ENCODE assay signal across 1 cellular context in the genomic region with DNA sequence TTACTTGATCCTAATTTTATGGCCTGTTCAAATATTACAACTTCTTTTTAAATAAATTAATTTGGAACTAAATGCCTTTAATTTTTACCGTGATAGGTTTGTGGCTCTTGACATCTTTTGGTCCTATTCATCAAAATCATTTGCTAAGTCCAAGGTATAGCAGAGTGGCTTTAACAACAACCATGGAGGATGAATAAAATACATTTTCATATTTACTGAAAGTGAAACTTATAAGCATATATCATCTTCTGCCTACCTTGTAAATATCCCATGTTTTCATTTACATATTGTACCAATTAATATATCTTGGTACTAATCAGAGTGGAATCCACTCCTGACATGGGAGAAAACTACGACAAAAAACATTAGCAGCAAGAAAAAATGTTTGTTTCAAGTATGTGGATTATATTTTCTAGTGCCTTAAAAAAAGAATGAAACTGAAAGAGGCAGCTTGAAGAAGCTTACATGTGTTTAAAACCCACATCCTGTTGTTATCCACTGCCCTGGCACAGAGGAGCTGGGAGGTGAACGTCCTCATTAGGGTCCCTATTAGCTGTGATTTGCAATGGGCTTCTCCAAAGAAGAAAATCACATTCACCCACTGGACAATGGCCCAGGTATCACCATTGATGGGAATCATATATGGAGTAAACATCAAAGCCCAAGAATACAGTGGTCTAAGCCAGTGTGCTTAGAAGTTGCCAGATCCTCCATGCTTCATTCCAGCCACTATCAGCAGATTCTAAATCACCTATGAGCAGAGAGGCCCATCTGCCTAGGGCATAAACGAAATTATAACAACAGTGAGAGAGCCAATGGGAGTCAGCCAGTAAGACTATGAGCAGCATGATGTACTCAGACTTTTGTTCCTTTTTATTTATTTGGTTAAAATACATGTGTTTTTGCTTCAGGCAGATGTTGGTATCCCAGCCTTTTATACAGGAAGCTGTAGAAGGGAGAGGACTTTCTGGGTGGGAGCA.
TF ChIP-seq lines count a peak whose summit lies in the region.

No MANE protein-coding gene starts in this region.

TF ChIP-seq in IMR-90, 13 proteins besides CTCF, POLR2A, EP300 and RAD21:
- TF ChIP-seq CEBPB (IDR thresholded peaks at IDR 0.05; ENCODE audit: low read depth, low read length), result no peak
- TF ChIP-seq RCOR1 (IDR thresholded peaks at IDR 0.05; ENCODE audit: insufficient replicate concordance, low read length), result no peak
- TF ChIP-seq, protein P1, sequence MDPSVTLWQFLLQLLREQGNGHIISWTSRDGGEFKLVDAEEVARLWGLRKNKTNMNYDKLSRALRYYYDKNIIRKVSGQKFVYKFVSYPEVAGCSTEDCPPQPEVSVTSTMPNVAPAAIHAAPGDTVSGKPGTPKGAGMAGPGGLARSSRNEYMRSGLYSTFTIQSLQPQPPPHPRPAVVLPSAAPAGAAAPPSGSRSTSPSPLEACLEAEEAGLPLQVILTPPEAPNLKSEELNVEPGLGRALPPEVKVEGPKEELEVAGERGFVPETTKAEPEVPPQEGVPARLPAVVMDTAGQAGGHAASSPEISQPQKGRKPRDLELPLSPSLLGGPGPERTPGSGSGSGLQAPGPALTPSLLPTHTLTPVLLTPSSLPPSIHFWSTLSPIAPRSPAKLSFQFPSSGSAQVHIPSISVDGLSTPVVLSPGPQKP (IDR thresholded peaks at IDR 0.05; ENCODE audit: borderline replicate concordance, low read depth, low read length), result no peak
- TF ChIP-seq FOS (IDR thresholded peaks at IDR 0.05; ENCODE audit: low read depth, low read length), result no peak
- no peak for TF ChIP-seq BHLHE40 (IDR thresholded peaks at IDR 0.05; ENCODE audit: low read depth, low read length)
- TF ChIP-seq MXI1 (IDR thresholded peaks at IDR 0.05; ENCODE audit: borderline replicate concordance, low read depth, low read length), result no peak
- TF ChIP-seq RFX5 (IDR thresholded peaks at IDR 0.05; ENCODE audit: low read depth, low read length), result no peak
- TF ChIP-seq NFE2L2 (IDR thresholded peaks at IDR 0.05; ENCODE audit: low read depth, low read length), result no peak
- TF ChIP-seq MAZ (IDR thresholded peaks at IDR 0.05; ENCODE audit: borderline replicate concordance, low read depth, low read length), result no peak
TF ChIP-seq in IMR-90: peak in this region for 0.
